ENCODE assay signal across 8 cellular contexts in the genomic region with DNA sequence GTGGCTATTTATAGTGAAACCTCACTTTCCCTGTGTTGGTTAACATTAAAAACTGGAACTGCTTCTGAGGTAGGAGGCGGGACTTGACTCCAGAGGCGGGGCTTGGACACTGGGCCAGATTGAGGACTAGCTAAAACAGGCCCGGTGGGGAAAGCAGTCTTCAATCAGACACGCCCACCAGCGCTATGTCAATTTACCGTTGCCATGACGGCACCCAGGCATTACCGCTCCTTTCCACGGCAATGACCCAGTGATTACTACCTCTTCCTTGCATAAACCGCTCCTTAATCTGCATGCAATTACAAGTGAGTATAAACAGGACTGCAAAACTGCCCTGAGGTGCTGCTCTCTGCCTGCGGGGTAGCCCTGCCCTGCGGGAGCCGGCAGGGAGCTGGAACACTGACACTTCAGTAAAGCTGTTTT. TPM values are rescaled to one million over a fixed set of nuclear protein-coding genes. Genes with fewer than 3 reads are reported as not detected.
DNase-seq lines count a peak whose midpoint lies in the region; ATAC-seq and TF ChIP-seq lines count a peak whose summit lies in the region.

No MANE protein-coding gene starts in this region.

- H3K27me3 ChIP-seq in skeletal muscle satellite cell (ENCODE audit: control insufficient read depth, insufficient read depth, low read length): no peaks in the 10 kb centered on the region

- H3K4me1 ChIP-seq in skeletal muscle satellite cell (ENCODE audit: control insufficient read depth, insufficient read depth, low read length): peaks cover 17% of the 10 kb centered on the region

- no peak overlapping the region for H3K4me3 ChIP-seq in astrocyte of the spinal cord (ENCODE audit: low read depth, low read length)
- no peak overlapping the region for H3K4me3 ChIP-seq in skeletal muscle satellite cell (ENCODE audit: low read length)

- no peaks in the 10 kb centered on the region for H3K9me3 ChIP-seq in skeletal muscle satellite cell (replicated peaks; ENCODE audit: low read length)

- peak overlapping the region; percentile 31 for H3K4me2 ChIP-seq in skeletal muscle satellite cell (ENCODE audit: low read length)

- in situ Hi-C loops in astrocyte of the spinal cord (cut with HindIII; ENCODE audit: low sequenced_read_pairs): no loop called here

- no peak overlapping the region for H3K9ac ChIP-seq in skeletal muscle satellite cell (ENCODE audit: low read depth, low read length)

- no peak for ATAC-seq in HG03342 (IDR thresholded peaks at IDR 0.05; ENCODE audit: unreplicated experiment)
- no peak for ATAC-seq in HG03521 (IDR thresholded peaks at IDR 0.05; ENCODE audit: unreplicated experiment)

- no peaks in the 10 kb centered on the region for H3K36me3 ChIP-seq in skeletal muscle satellite cell (ENCODE audit: insufficient read depth, low read length)

- peak; percentile 84 for DNase-seq in DMS153 (lab: John Stamatoyannopoulos, UW)
- peak; percentile 95 for DNase-seq in MV-4-11 (lab: John Stamatoyannopoulos, UW)
- peak; percentile 63 for DNase-seq in SHP77 treated with DMSO at 0.1 percent for 48 hours (lab: John Stamatoyannopoulos, UW)
- peak; percentile 89 for DNase-seq in astrocyte of the spinal cord (ENCODE audit: low read depth, low spot score)
- peak; percentile 58 for DNase-seq in iPS DF 4.7 (ENCODE audit: extremely low read depth, low spot score)

- no peak for TF ChIP-seq CTCF in astrocyte of the spinal cord (IDR thresholded peaks at IDR 0.05; ENCODE audit: low read depth, low read length)

RNA-seq across cellular contexts. Expression of a gene that starts 35.3 kb away (rescaled TPM):
- total RNA-seq in skeletal muscle satellite cell (2012; rRNA removed): 41.6 and 46.3 TPM in 2 replicates
